In genomic region chr16:1163567-1164055, GRCh38 we compare ENCODE assay signal across 16 cellular contexts. TPM values are rescaled to one million over a fixed set of nuclear protein-coding genes. Genes with fewer than 3 reads are reported as not detected.
DNase-seq lines count a peak whose midpoint lies in the region; ATAC-seq, FAIRE-seq and TF ChIP-seq lines count a peak whose summit lies in the region.
"Had no signal": no experiment of that assay in that cellular context is flagged by ENCODE, and none has a peak within 500 bp of the region (broad histone marks: within the 10 kb centered on the region; RNA-seq: fewer than 3 reads in every experiment).

No MANE protein-coding gene starts in this region.

- peak overlapping the region; percentile 46 for H3K9ac ChIP-seq in astrocyte (ENCODE audit: low read length)

- peak overlapping the region; percentile 56 for H2AFZ ChIP-seq in astrocyte (ENCODE audit: low read depth, low read length)

- peak overlapping the region; percentile 26 for H3K27ac ChIP-seq in astrocyte (ENCODE audit: low read depth, low read length)
- H3K27ac ChIP-seq: upper lobe of right lung had no signal

- H3K4me1 Mint-ChIP-seq in astrocyte (ENCODE audit: low read depth, unreplicated experiment) = peaks cover 6% of the 10 kb centered on the region
- H3K4me1 Mint-ChIP-seq: natural killer cell had no signal

- H3K4me3 Mint-ChIP-seq in astrocyte (ENCODE audit: unreplicated experiment) = no peak overlapping the region
- H3K4me3 Mint-ChIP-seq: natural killer cell had no signal

- peak; percentile 68 for DNase-seq in Caki2 (ENCODE audit: low read depth)
- DNase-seq in LHCN-M2 (ENCODE audit: low read depth) = peak; percentile 11
- DNase-seq in astrocyte (ENCODE audit: low read depth) = peak; percentile 71
- peak; percentile 7 for DNase-seq in midbrain (lab: John Stamatoyannopoulos, UW)
- no peak for DNase-seq in GM19240 (ENCODE audit: insufficient read length, low spot score)
- DNase-seq in D721Med (ENCODE audit: insufficient read length, low spot score) = no peak
- DNase-seq: activated CD8-positive, alpha-beta memory T cell treated with anti-CD3 and anti-CD28 coated beads for 24 hours; AML-193; natural killer cell; NCI-H524; stimulated activated CD4-positive, alpha-beta T cell treated with anti-CD3 and anti-CD28 coated beads, Interleukin-4, amount 100 ng/mL, for 1 hour; upper lobe of right lung had no signal

- H3K36me3 Mint-ChIP-seq in astrocyte (ENCODE audit: low read depth, unreplicated experiment) = peaks cover 2% of the 10 kb centered on the region
- H3K36me3 Mint-ChIP-seq: natural killer cell had no signal

- H3K27me3 Mint-ChIP-seq in astrocyte (ENCODE audit: low read depth, unreplicated experiment) = peaks cover 5% of the 10 kb centered on the region

- H3K79me2 ChIP-seq in astrocyte (ENCODE audit: insufficient read depth, low read length) = peaks cover 4% of the 10 kb centered on the region

- in situ Hi-C loops in Caki2 (cut with HindIII; ENCODE audit: low pct_unique_long_range_greater_than_20kb, low sequenced_read_pairs) = no loop called here

- peaks cover 68% of the 10 kb centered on the region for H4K20me1 ChIP-seq in astrocyte (ENCODE audit: insufficient read depth, low read length)

- H3K9me3 Mint-ChIP-seq in astrocyte (ENCODE audit: unreplicated experiment) = no peaks in the 10 kb centered on the region
- H3K9me3 Mint-ChIP-seq: natural killer cell had no signal

- H3K36me3 ChIP-seq in astrocyte (ENCODE audit: insufficient read depth, low read length) = no peaks in the 10 kb centered on the region
- H3K36me3 ChIP-seq: upper lobe of right lung had no signal

- H3K9me3 ChIP-seq in astrocyte (ENCODE audit: insufficient read depth, low read depth, low read length) = no peaks in the 10 kb centered on the region
- H3K9me3 ChIP-seq: upper lobe of right lung had no signal

- no peaks in the 10 kb centered on the region for H3K27me3 ChIP-seq in astrocyte (ENCODE audit: insufficient read depth, low read length)

- no peak overlapping the region for H3K27ac Mint-ChIP-seq in astrocyte (ENCODE audit: unreplicated experiment)
- H3K27ac Mint-ChIP-seq: natural killer cell had no signal

- H3K4me1 ChIP-seq in astrocyte (ENCODE audit: insufficient read depth, low read length) = peaks cover 38% of the 10 kb centered on the region
- H3K4me1 ChIP-seq: upper lobe of right lung had no signal

- FAIRE-seq in astrocyte (lab: Jason Lieb, UNC) (no peak), D721Med (lab: Jason Lieb, UNC) (no peak)
- FAIRE-seq: endometrium, GM12892 had no signal

- ATAC-seq in GM21717 (IDR thresholded peaks at IDR 0.05; ENCODE audit: unreplicated experiment) = no peak
- ATAC-seq in GM21723 (IDR thresholded peaks at IDR 0.05; ENCODE audit: unreplicated experiment) = no peak
- ATAC-seq: natural killer cell, upper lobe of right lung had no signal

- no peak for TF ChIP-seq CTCF in astrocyte (IDR thresholded peaks at IDR 0.05; ENCODE audit: insufficient read depth, low read depth, low read length)
- TF ChIP-seq CTCF in D721Med (IDR thresholded peaks at IDR 0.05; ENCODE audit: insufficient read depth, missing control alignments) = no peak

- peak overlapping the region; percentile 23 for H3K4me3 ChIP-seq in astrocyte (ENCODE audit: insufficient read depth, low read depth, low read length)
- H3K4me3 ChIP-seq: upper lobe of right lung had no signal

- H3K4me2 ChIP-seq in astrocyte (ENCODE audit: low read length) = peak overlapping the region; percentile 82

RNA-seq across cellular contexts. Expression of gene CACNA1H, which starts 10.7 kb away (rescaled TPM):
- total RNA-seq in Caki2 (2014; rRNA removed; shearing (Covaris generic); ENCODE audit: low replicate concordance) = 9.7 and 10.8 TPM in 2 replicates
- not detected in 2 replicates for total RNA-seq in LHCN-M2 (2014; rRNA removed)
- not detected for polyA plus RNA-seq in LHCN-M2 (2012)
- 21.7 and 30.5 TPM in 2 replicates for total RNA-seq in astrocyte

Comparison
In these comparisons a context has a peak if more than half of its experiments do, and no peak if none do; other contexts are left out.
1. DNase-seq: peak in Caki2 (single experiment), LHCN-M2 (single experiment), astrocyte (single experiment) and midbrain (single experiment); none in GM19240 (single experiment) and D721Med (single experiment).
2. RNA of gene CACNA1H, which starts 10.7 kb away (total RNA-seq): 21.7 to 30.5 TPM in astrocyte and 9.7 to 10.8 TPM in Caki2; not detected in LHCN-M2; every median in the first group is over 10 times any median in the second.